ENCODE assay signal across 8 cellular contexts in the genomic region with DNA sequence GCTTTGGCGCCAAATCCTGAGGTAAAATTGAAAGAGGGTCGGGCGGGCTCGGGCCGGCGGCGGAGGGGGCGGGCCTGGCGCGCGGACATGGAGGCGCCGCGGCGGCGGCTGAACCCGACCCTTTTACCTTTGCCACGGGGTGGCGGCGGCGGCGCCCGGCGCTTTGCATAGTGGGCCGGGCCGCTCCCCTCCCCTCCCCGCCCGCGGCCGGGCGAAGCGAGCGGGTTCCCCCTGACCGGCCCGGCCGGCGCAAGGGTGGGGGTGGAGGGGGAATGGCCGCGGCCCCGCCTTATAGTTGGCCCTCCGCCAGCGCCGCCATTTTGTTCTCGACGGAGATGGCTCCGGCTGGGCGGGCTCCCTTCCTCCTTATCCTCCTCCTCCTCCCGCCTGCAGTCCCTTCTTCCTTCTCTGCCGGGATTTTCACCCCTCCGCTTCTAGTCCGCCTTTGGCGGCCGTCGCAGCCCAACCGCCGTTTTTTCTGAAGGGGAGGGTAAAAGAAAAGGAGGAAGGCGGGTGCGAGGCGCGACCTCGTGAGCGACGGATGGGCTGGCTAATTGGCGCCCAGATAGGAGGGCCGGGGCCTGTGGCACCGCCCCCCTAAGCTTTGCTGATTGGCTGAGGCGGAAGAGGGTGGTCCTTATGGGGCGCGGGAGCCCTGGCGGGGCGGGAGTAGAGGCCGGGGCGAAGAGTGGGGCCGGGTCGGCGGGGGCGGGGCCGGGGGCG. TPM values are rescaled to one million over a fixed set of nuclear protein-coding genes. Genes with fewer than 3 reads are reported as not detected.
A peak's percentile ranks its signal among the peaks of the same experiment; 100 is the strongest.
DNase-seq lines count a peak whose midpoint lies in the region; ATAC-seq and TF ChIP-seq lines count a peak whose summit lies in the region.

No MANE protein-coding gene starts in this region.

- H3K9me3 Mint-ChIP-seq in Caco-2 (ENCODE audit: unreplicated experiment) = no peaks in the 10 kb centered on the region

- no peak overlapping the region for H4K5ac ChIP-seq in mesendoderm (ENCODE audit: low read length)

- no peak overlapping the region for H2AK5ac ChIP-seq in mesendoderm (ENCODE audit: low read length)

- DNase-seq in Caco-2 = peak; percentile 96 to 97
- DNase-seq in HUDEP-2 (lab: John Stamatoyannopoulos, UW; ENCODE audit: unreplicated experiment in 76 of 76) = peak; percentile 18 to 99 (median 93)
- peak; percentile 90 for DNase-seq in NOMO-1 treated with dmso at 0.1 percent for 144 hours (lab: John Stamatoyannopoulos, UW; ENCODE audit: unreplicated experiment)
- peak; percentile 90 for DNase-seq in activated CD8-positive, alpha-beta memory T cell treated with anti-CD3 and anti-CD28 coated beads, Interleukin-2, amount 50 U/mL, for 1 hour (ENCODE audit: extremely low read depth)
- DNase-seq in mesendoderm = peak; percentile 98
- peak; percentile 92 for DNase-seq in stimulated activated CD8-positive, alpha-beta memory T cell treated with anti-CD3 and anti-CD28 coated beads, Interleukin-12 subunit alpha, Interleukin-12 subunit beta, amount 100 ng/mL, for 4 hours (ENCODE audit: low read depth)

- peak overlapping the region; percentile 57 for H3K9ac ChIP-seq in endocrine pancreas (ENCODE audit: control insufficient read depth, insufficient read depth, low read length)
- H3K9ac ChIP-seq in mesendoderm (ENCODE audit: low read length) = peak overlapping the region; percentile 92

- no peak overlapping the region for H2BK15ac ChIP-seq in mesendoderm (replicated peaks; ENCODE audit: low read depth)

- H3K27me3 Mint-ChIP-seq in Caco-2 (ENCODE audit: insufficient read depth, unreplicated experiment) = no peaks in the 10 kb centered on the region

- no CpG with 5 or more reads among the region's 79 CpGs for WGBS in mesendoderm (ENCODE audit: extremely low coverage, insufficient coverage, low lambda C conversion rate)

- H3K56ac ChIP-seq in mesendoderm (ENCODE audit: low read length) = peak overlapping the region; percentile 99

- H3K4me2 ChIP-seq in mesendoderm (ENCODE audit: low read length) = no peak overlapping the region

- intact Hi-C loops in Caco-2 (cut with micrococcal nuclease; ENCODE audit: unreplicated experiment) = loop anchor here (10.0 kb wide), 1 partner anchor 257 kb away; a partner anchor contains a TSS

- peak overlapping the region; percentile 99 for H3K27ac ChIP-seq in mesendoderm (ENCODE audit: low read depth, low read length)

- peak overlapping the region; percentile 98 for H3K4ac ChIP-seq in mesendoderm (ENCODE audit: low read depth, low read length)

- H3K18ac ChIP-seq in mesendoderm (ENCODE audit: low read length) = peak overlapping the region; percentile 100

- ATAC-seq in GM21390 (IDR thresholded peaks at IDR 0.05; ENCODE audit: unreplicated experiment) = peak; percentile 85

- peaks cover 26% of the 10 kb centered on the region for H3K36me3 Mint-ChIP-seq in Caco-2 (ENCODE audit: insufficient read depth, unreplicated experiment)

- CTCF ChIA-PET in Caco-2 (lab: Charles Lee) = interaction anchor here (0.6 kb wide), 1 partner anchor 157 kb away, joined by 3 read pairs; no protein-coding TSS in a partner anchor

- no peaks in the 10 kb centered on the region for H3K27me3 ChIP-seq in Caco-2 (replicated peaks; ENCODE audit: control insufficient read depth, insufficient read depth, low read length)
- H3K27me3 ChIP-seq in endocrine pancreas (ENCODE audit: control insufficient read depth, insufficient read depth, low read length) = no peaks in the 10 kb centered on the region
- H3K27me3 ChIP-seq in mesendoderm (ENCODE audit: insufficient read depth, low read length, poor library complexity) = no peaks in the 10 kb centered on the region

- H3K79me2 ChIP-seq in mesendoderm (ENCODE audit: control insufficient read depth, insufficient read depth, low read length) = peaks cover 71% of the 10 kb centered on the region

- H3K4me3 Mint-ChIP-seq in Caco-2 (ENCODE audit: unreplicated experiment) = peak overlapping the region; percentile 97

- peak overlapping the region; percentile 93 for H2BK5ac ChIP-seq in mesendoderm (ENCODE audit: low read length)

- H3K9me3 ChIP-seq in Caco-2 (no peaks in the 10 kb centered on the region), endocrine pancreas (ENCODE audit: control insufficient read depth, low read length) (no peaks in the 10 kb centered on the region)

- H3K23ac ChIP-seq in mesendoderm (ENCODE audit: low read length) = no peak overlapping the region

- H2BK120ac ChIP-seq in mesendoderm (ENCODE audit: low read depth, low read length) = peak overlapping the region; percentile 76

- TF ChIP-seq CTCF in Caco-2 (IDR thresholded peaks at IDR 0.05; ENCODE audit: insufficient read depth in 1 of 2, low read depth in 1 of 2, low read length in 1 of 2, severe bottlenecking in 1 of 2, unreplicated experiment in 1 of 2) = no peak

- peaks cover 8% of the 10 kb centered on the region for H3K4me1 Mint-ChIP-seq in Caco-2 (ENCODE audit: low read depth, unreplicated experiment)

- H3K27ac Mint-ChIP-seq in Caco-2 (ENCODE audit: unreplicated experiment) = peak overlapping the region; percentile 100

- H3K4me3 ChIP-seq in Caco-2 (ENCODE audit: low read depth, low read length) (peak overlapping the region; percentile 80), endocrine pancreas (ENCODE audit: control insufficient read depth, insufficient read depth, low read length) (no peak overlapping the region), mesendoderm (ENCODE audit: low read length) (peak overlapping the region; percentile 93)

- POLR2A ChIA-PET in Caco-2 (lab: Charles Lee) = interaction anchor here (0.6 to 1.0 kb wide), 5 partner anchors 16 to 688 kb away, joined by 3 to 5 read pairs (median 4); a partner anchor contains a TSS

- H4K8ac ChIP-seq in mesendoderm (ENCODE audit: low read depth, low read length) = no peak overlapping the region

- H3K36me3 ChIP-seq in Caco-2 (ENCODE audit: control insufficient read depth, insufficient read depth, low read length) = no peaks in the 10 kb centered on the region
- peaks cover 3% of the 10 kb centered on the region for H3K36me3 ChIP-seq in endocrine pancreas (ENCODE audit: control insufficient read depth, insufficient read depth, low read length)
- peaks cover 7% of the 10 kb centered on the region for H3K36me3 ChIP-seq in mesendoderm (ENCODE audit: control insufficient read depth, insufficient read depth, low read length)

- peaks cover 23% of the 10 kb centered on the region for H3K79me1 ChIP-seq in mesendoderm (ENCODE audit: low read length)

- no TSS peak for BruUV-seq in Caco-2 (replicated peaks; lab: Mats Ljungman, UMichigan)

- H3K4me1 ChIP-seq in Caco-2 = no peaks in the 10 kb centered on the region
- H3K4me1 ChIP-seq in endocrine pancreas (ENCODE audit: control insufficient read depth, insufficient read depth, low read length) = peaks cover 18% of the 10 kb centered on the region
- peaks cover 6% of the 10 kb centered on the region for H3K4me1 ChIP-seq in mesendoderm (ENCODE audit: control insufficient read depth, low read depth, low read length)

RNA-seq across cellular contexts. Expression of a gene that starts 0.7 kb away (rescaled TPM):
- total RNA-seq in Caco-2 (2022) = 37.0 and 37.4 TPM in 2 replicates
- 17.7 TPM for polyA plus RNA-seq in mesendoderm (2013, experiment 1 of 2)
- 17.2 TPM for polyA plus RNA-seq in mesendoderm (2013, experiment 2 of 2)
